In the genomic region with DNA sequence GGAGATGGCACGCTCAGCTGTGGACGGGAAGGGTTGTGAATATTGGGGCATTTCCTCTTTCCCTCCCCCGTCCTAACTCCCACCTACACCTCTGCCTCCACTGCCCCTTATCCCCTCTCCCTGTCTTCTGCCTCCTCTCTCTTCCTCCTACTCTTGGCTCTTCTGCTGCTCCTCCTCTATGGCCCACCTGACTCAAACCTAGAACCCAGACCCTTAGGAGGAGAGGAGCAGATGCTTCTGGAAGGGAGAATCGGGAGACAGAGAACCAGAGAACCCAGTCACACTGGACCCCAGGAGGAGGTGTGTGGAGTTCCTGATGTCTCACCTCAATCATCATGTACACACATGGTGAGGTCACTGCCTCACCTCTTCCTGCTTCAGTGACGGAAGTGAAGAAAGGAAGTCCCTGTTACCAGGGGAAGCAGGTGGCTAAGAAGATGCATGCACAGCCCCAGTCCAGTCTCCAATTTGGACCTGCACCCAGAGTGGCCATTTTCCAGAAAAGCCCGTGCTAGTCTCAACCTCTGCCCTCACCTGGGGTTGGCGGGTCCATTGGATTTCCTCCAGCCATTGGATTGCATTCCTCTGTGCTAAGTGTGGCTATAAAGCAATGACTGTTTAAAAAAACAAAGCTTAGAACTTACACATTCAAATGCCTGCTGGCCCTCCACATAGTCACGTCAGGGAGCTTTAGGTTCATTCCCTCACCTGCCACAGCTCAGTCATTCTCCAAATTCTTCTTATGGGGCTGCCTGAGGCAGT, we compare ENCODE assay signal across 9 cellular contexts. TPM values are rescaled to one million over a fixed set of nuclear protein-coding genes. Genes with fewer than 3 reads are reported as not detected.
DNase-seq lines count a peak whose midpoint lies in the region; ATAC-seq, FAIRE-seq and TF ChIP-seq lines count a peak whose summit lies in the region.
"Had no signal": no experiment of that assay in that cellular context is flagged by ENCODE, and none has a peak within 500 bp of the region (broad histone marks: within the 10 kb centered on the region; RNA-seq: fewer than 3 reads in every experiment).

No MANE protein-coding gene starts in this region.

- no peak overlapping the region for H3K4ac ChIP-seq in H1 (replicated peaks; ENCODE audit: insufficient read length, low read depth, low read length)

- no peak overlapping the region for H4K91ac ChIP-seq in H1 (replicated peaks; ENCODE audit: insufficient read length, low read length)

- no peak overlapping the region for H3K4me3 Mint-ChIP-seq in activated CD4-positive, alpha-beta T cell treated with anti-CD3 and anti-CD28 coated beads for 36 hours

- H3K18ac ChIP-seq in H1 (ENCODE audit: extremely low read depth, low read length), result no peak overlapping the region

- peak; percentile 49 for DNase-seq in activated CD4-positive, alpha-beta T cell treated with anti-CD3 and anti-CD28 coated beads for 36 hours
- DNase-seq in activated CD4-positive, alpha-beta T cell treated with anti-CD3 and anti-CD28 coated beads for 1 hour, result no peak
- peak; percentile 26 to 28 for DNase-seq in activated CD4-positive, alpha-beta T cell treated with anti-CD3 and anti-CD28 coated beads for 4 hours
- no peak for DNase-seq in H1 (ENCODE audit: low read depth in 1 of 2, low spot score in 2 of 2)
- DNase-seq in spleen, result no peak
- no peak for DNase-seq in cortex of kidney (lab: John Stamatoyannopoulos, UW)
- no peak for DNase-seq in testis
- no peak for DNase-seq in ACHN
- DNase-seq: amniotic stem cell had no signal

- H3K4me2 ChIP-seq in H1 (ENCODE audit: insufficient read depth in 1 of 2, low read depth in 2 of 2, low read length in 2 of 2), result no peak overlapping the region

- in situ Hi-C loops in ACHN (cut with HindIII; ENCODE audit: low pct_ligation_motif_present, low pct_unique_long_range_greater_than_20kb, low sequenced_read_pairs), result no loop called here

- H3K23me2 ChIP-seq in H1 (ENCODE audit: low read depth, low read length), result no peaks in the 10 kb centered on the region

- no peak overlapping the region for H2BK20ac ChIP-seq in H1 (ENCODE audit: low read length)

- H3K9ac ChIP-seq in H1 (replicated peaks in 1 of 4; ENCODE audit: extremely low read depth in 1 of 4, low read depth in 3 of 4, low read length in 3 of 4), result no peak overlapping the region

- H2BK15ac ChIP-seq in H1 (ENCODE audit: low read length), result no peak overlapping the region

- peaks cover 4 to 12% (median 4%) of the 10 kb centered on the region in 4 experiments; a peak in 6 of 7 replicates for H3K4me1 ChIP-seq in H1 (replicated peaks in 1 of 4; ENCODE audit: control insufficient read depth in 3 of 4, insufficient read depth in 4 of 4, low read length in 3 of 4)
- H3K4me1 ChIP-seq in spleen, result peaks cover 0 to 17% (median 8%) of the 10 kb centered on the region in 6 donors
- H3K4me1 ChIP-seq in testis, result no peaks in the 10 kb centered on the region

- 89% methylated on average over 8 of the region's 8 CpGs; no CpG with 5 or more reads in 1 of the 2 experiments for WGBS in H1 (ENCODE audit: extremely low coverage in 1 of 2, insufficient coverage in 1 of 2, insufficient read length in 1 of 2, insufficient replicate concordance in 2 of 2, low coverage in 1 of 2, low lambda C conversion rate in 2 of 2, missing lambda C conversion rate in 1 of 2), 2 experiments
- 54 to 59% (median 57%) methylated on average over 8 of the region's 8 CpGs for WGBS in spleen, 5 donors
- WGBS in testis, 2 donors, result 68 to 74% methylated on average over 8 of the region's 8 CpGs

- TF ChIP-seq POLR2A in H1 (IDR thresholded peaks at IDR 0.05; ENCODE audit: control extremely low read depth in 1 of 2, low read depth in 2 of 2, low read length in 2 of 2) (no peak), spleen (IDR thresholded peaks at IDR 0.05) (no peak), testis (IDR thresholded peaks at IDR 0.05) (no peak)

- H3K36me3 ChIP-seq in H1 (ENCODE audit: control insufficient read depth in 2 of 4, insufficient read depth in 4 of 4, low read length in 3 of 4) (no peaks in the 10 kb centered on the region), spleen (no peaks in the 10 kb centered on the region), testis (ENCODE audit: low read depth, missing control alignments) (no peaks in the 10 kb centered on the region)

- H3K56ac ChIP-seq in H1 (replicated peaks; ENCODE audit: insufficient read length, low read depth, low read length), result no peak overlapping the region

- H4K5ac ChIP-seq in H1 (ENCODE audit: insufficient read length, low read depth, low read length), result no peak overlapping the region

- H3K4me1 Mint-ChIP-seq in activated CD4-positive, alpha-beta T cell treated with anti-CD3 and anti-CD28 coated beads for 36 hours, result peaks cover 9% of the 10 kb centered on the region

- CTCF ChIA-PET in activated CD4-positive, alpha-beta T cell treated with anti-CD3 and anti-CD28 coated beads for 36 hours (lab: Charles Lee), result interaction anchor here (0.6 to 3.0 kb wide), 4 partner anchors 10 to 16 kb away, joined by 3 to 11 read pairs (median 6); no protein-coding TSS in a partner anchor
- CTCF ChIA-PET in H1 (lab: Charles Lee; ENCODE audit: partially characterized antibody), result interaction anchor here (0.6 to 2.5 kb wide), 4 partner anchors 10 to 102 kb away, joined by 3 to 16 read pairs (median 6); no protein-coding TSS in a partner anchor

- ATAC-seq in activated CD4-positive, alpha-beta T cell treated with anti-CD3 and anti-CD28 coated beads for 36 hours, result peak; percentile 94

- TF ChIP-seq CTCF in H1 (IDR thresholded peaks at IDR 0.05; ENCODE audit: control extremely low read depth in 1 of 3, insufficient read depth in 1 of 3, low read depth in 1 of 3, low read length in 3 of 3) (no peak), spleen (IDR thresholded peaks at IDR 0.05 in 8 of 11, conservative IDR thresholded peaks at IDR 0.05 in 3 of 11) (no peak), testis (IDR thresholded peaks at IDR 0.05) (no peak)

- intact Hi-C loops in activated CD4-positive, alpha-beta T cell treated with anti-CD3 and anti-CD28 coated beads for 36 hours (cut with DNase I, micrococcal nuclease), result no loop called here
- intact Hi-C loops in spleen (cut with DNase I; ENCODE audit: low total_unique reads), result no loop called here
- intact Hi-C loops in testis (cut with DNase I; ENCODE audit: low total_unique reads), result no loop called here

- H3K27ac ChIP-seq in H1 (ENCODE audit: low read depth, low read length) (no peak overlapping the region), spleen (peak overlapping the region in 7 of 8 donors; percentile 12 to 80 (median 47)), testis (no peak overlapping the region)

- H3K23ac ChIP-seq in H1 (ENCODE audit: insufficient read length), result no peak overlapping the region

- H3K9me3 ChIP-seq in H1 (ENCODE audit: insufficient read depth in 2 of 2, low read depth in 1 of 2, low read length in 1 of 2), result no peaks in the 10 kb centered on the region
- H3K9me3 ChIP-seq in spleen, result no peaks in the 10 kb centered on the region
- no peaks in the 10 kb centered on the region for H3K9me3 ChIP-seq in testis

- H3K4me3 ChIP-seq in H1 (ENCODE audit: extremely low read depth in 1 of 4, insufficient read depth in 2 of 4, low read depth in 3 of 4, low read length in 4 of 4), result no peak overlapping the region
- peak overlapping the region in 1 of 8 donors; percentile 17 for H3K4me3 ChIP-seq in spleen
- H3K4me3 ChIP-seq in testis, result no peak overlapping the region

- no peaks in the 10 kb centered on the region for H3K79me2 ChIP-seq in H1 (ENCODE audit: control insufficient read depth in 1 of 2, insufficient read depth in 2 of 2, low read length in 2 of 2)

- no peak overlapping the region for H2AK5ac ChIP-seq in H1 (ENCODE audit: low read depth, low read length)

- H3K36me3 Mint-ChIP-seq in activated CD4-positive, alpha-beta T cell treated with anti-CD3 and anti-CD28 coated beads for 36 hours (ENCODE audit: low read depth), result no peaks in the 10 kb centered on the region

- peaks cover 9% of the 10 kb centered on the region for H3K27me3 Mint-ChIP-seq in activated CD4-positive, alpha-beta T cell treated with anti-CD3 and anti-CD28 coated beads for 36 hours

- POLR2A ChIA-PET in activated CD4-positive, alpha-beta T cell treated with anti-CD3 and anti-CD28 coated beads for 36 hours (lab: Charles Lee), result no interaction called here
- POLR2A ChIA-PET in H1 (lab: Charles Lee; ENCODE audit: partially characterized antibody), result interaction anchor here (1.0 to 4.7 kb wide), 8 partner anchors 9 to 406 kb away, joined by 3 to 51 read pairs (median 4); partner anchors contain the start of genes AURKB, CTC1, MFSD6L and NDEL1

- H2BK5ac ChIP-seq in H1 (ENCODE audit: low read depth, low read length), result peak overlapping the region; percentile 6; the same call in 1 of the 2 replicates

- TF ChIP-seq EP300 in H1 (IDR thresholded peaks at IDR 0.05; ENCODE audit: borderline replicate concordance in 1 of 2, low read depth in 2 of 2, low read length in 2 of 2), result no peak

- H3K14ac ChIP-seq in H1 (ENCODE audit: insufficient read length), result no peak overlapping the region

- no peak for TF ChIP-seq RAD21 in H1 (IDR thresholded peaks at IDR 0.05 in 1 of 2, conservative IDR thresholded peaks at IDR 0.05 in 1 of 2; ENCODE audit: low read depth in 2 of 2, low read length in 2 of 2)

- FAIRE-seq in H1 (lab: Jason Lieb, UNC), result no peak

- H2BK120ac ChIP-seq in H1 (replicated peaks; ENCODE audit: low read depth, low read length), result no peak overlapping the region

- no peaks in the 10 kb centered on the region for H3K9me3 Mint-ChIP-seq in activated CD4-positive, alpha-beta T cell treated with anti-CD3 and anti-CD28 coated beads for 36 hours (ENCODE audit: low read depth)

- H3K27me3 ChIP-seq in H1 (replicated peaks in 1 of 4; ENCODE audit: control insufficient read depth in 3 of 4, extremely low read depth in 1 of 4, insufficient read depth in 3 of 4, low read length in 3 of 4) (no peaks in the 10 kb centered on the region), spleen (replicated peaks in 1 of 7) (peaks cover 0 to 53% (median 0%) of the 10 kb centered on the region in 7 donors), testis (no peaks in the 10 kb centered on the region)

- H4K20me1 ChIP-seq in H1 (replicated peaks in 1 of 2; ENCODE audit: control insufficient read depth in 1 of 2, insufficient read depth in 2 of 2, low read length in 2 of 2), result no peaks in the 10 kb centered on the region

- H3K27ac Mint-ChIP-seq in activated CD4-positive, alpha-beta T cell treated with anti-CD3 and anti-CD28 coated beads for 36 hours, result peak overlapping the region; percentile 71

- no peak overlapping the region; the same call in 1 of the 2 replicates for H4K8ac ChIP-seq in H1 (ENCODE audit: extremely low read depth, insufficient read depth, low read length)

- no peaks in the 10 kb centered on the region; the same call in 1 of the 2 replicates for H3K79me1 ChIP-seq in H1 (ENCODE audit: low read depth, low read length)

- no peak overlapping the region for H2AFZ ChIP-seq in H1 (ENCODE audit: low read length)

- H2BK12ac ChIP-seq in H1 (ENCODE audit: low read depth, low read length), result no peak overlapping the region

RNA-seq across cellular contexts. Expression of gene RNF222, which starts 4.0 kb away (rescaled TPM):
- not detected for total RNA-seq in activated CD4-positive, alpha-beta T cell treated with anti-CD3 and anti-CD28 coated beads for 36 hours
- total RNA-seq in H1 (2021; fragmentation: NEBNext Ultra II Directional; extraction: Animal tissue kit (Norgen Biotek cat#: 25700)), result not detected in 2 replicates
- polyA plus RNA-seq in H1 (2011; rRNA removed), result not detected in 2 replicates
- not detected for polyA plus RNA-seq in H1 (2011; cell fraction: cytosol; rRNA removed)
- polyA plus RNA-seq in H1 (2011; cell fraction: nucleus; rRNA removed), result not detected
- polyA plus RNA-seq in H1 (2012, experiment 1 of 2), result 0.05 to 0.08 TPM in 2 of 4 replicates, not detected in the others
- polyA plus RNA-seq in H1 (2012, experiment 2 of 2), result not detected
- 0.04 TPM for polyA plus RNA-seq in H1 (2013, experiment 1 of 2)
- polyA plus RNA-seq in H1 (2013, experiment 2 of 2), result 0.06 TPM
- not detected in 2 replicates for polyA minus RNA-seq in H1 (2011; rRNA and poly(A)+ RNA removed)
- polyA minus RNA-seq in H1 (2011; cell fraction: cytosol; rRNA and poly(A)+ RNA removed), result not detected
- not detected for polyA minus RNA-seq in H1 (2011; cell fraction: nucleus; rRNA and poly(A)+ RNA removed)
- total RNA-seq in spleen, result not detected
- polyA plus RNA-seq in spleen, result under 1 TPM in 2 of 3 donors, not detected in 1; 0.03 to 0.05 TPM
- under 1 TPM in 1 of 2 donors, not detected in 1; 0.06 TPM for total RNA-seq in testis
- not detected for polyA plus RNA-seq in testis (ENCODE audit: insufficient read depth, low read depth, low replicate concordance)

RNA-seq across cellular contexts. Expression of gene RPL26, which starts 10.7 kb away (rescaled TPM):
- total RNA-seq in activated CD4-positive, alpha-beta T cell treated with anti-CD3 and anti-CD28 coated beads for 36 hours, result 1,000 to 10,000 TPM; 3,064 to 3,721 TPM
- total RNA-seq in H1 (2021; fragmentation: NEBNext Ultra II Directional; extraction: Animal tissue kit (Norgen Biotek cat#: 25700)), result 1,963 and 1,980 TPM in 2 replicates
- polyA plus RNA-seq in H1 (2011; rRNA removed) (1,277 and 2,554 TPM in 2 replicates), spleen (1,000 to 10,000 TPM; 5,013 to 7,063 (median 6,510) TPM), testis (ENCODE audit: insufficient read depth, low read depth, low replicate concordance) (1,360 TPM)
- 4,614 TPM for polyA plus RNA-seq in H1 (2011; cell fraction: cytosol; rRNA removed)
- polyA plus RNA-seq in H1 (2011; cell fraction: nucleus; rRNA removed), result 1,124 TPM
- polyA plus RNA-seq in H1 (2012, experiment 1 of 2), result 3,459 to 5,414 TPM (median 3,765 TPM) in 4 replicates
- 5,853 TPM for polyA plus RNA-seq in H1 (2012, experiment 2 of 2)
- 6,093 TPM for polyA plus RNA-seq in H1 (2013, experiment 1 of 2)
- polyA plus RNA-seq in H1 (2013, experiment 2 of 2), result 5,996 TPM
- polyA minus RNA-seq in H1 (2011; rRNA and poly(A)+ RNA removed), result 979 and 1,967 TPM in 2 replicates
- polyA minus RNA-seq in H1 (2011; cell fraction: cytosol; rRNA and poly(A)+ RNA removed), result 386 TPM
- 791 TPM for polyA minus RNA-seq in H1 (2011; cell fraction: nucleus; rRNA and poly(A)+ RNA removed)
- total RNA-seq in spleen (1,000 to 10,000 TPM; 1,067 to 3,608 (median 1,651) TPM), testis (1,000 to 10,000 TPM in 1 of 2 donors, 100 to 1,000 TPM in 1; 769 to 1,617 TPM)

RNA-seq across cellular contexts. Expression of gene NDEL1, which starts 42.0 kb away (rescaled TPM):
- total RNA-seq in activated CD4-positive, alpha-beta T cell treated with anti-CD3 and anti-CD28 coated beads for 36 hours, result 10 to 100 TPM; 51.9 to 58.6 TPM
- 31.3 and 32.9 TPM in 2 replicates for total RNA-seq in H1 (2021; fragmentation: NEBNext Ultra II Directional; extraction: Animal tissue kit (Norgen Biotek cat#: 25700))
- polyA plus RNA-seq in H1 (2011; rRNA removed) (31.1 and 31.2 TPM in 2 replicates), spleen (10 to 100 TPM; 11.6 to 26.0 (median 13.6) TPM), testis (ENCODE audit: insufficient read depth, low read depth, low replicate concordance) (51.2 TPM)
- 24.0 TPM for polyA plus RNA-seq in H1 (2011; cell fraction: cytosol; rRNA removed)
- 25.5 TPM for polyA plus RNA-seq in H1 (2011; cell fraction: nucleus; rRNA removed)
- 16.9 to 24.7 TPM (median 18.6 TPM) in 4 replicates for polyA plus RNA-seq in H1 (2012, experiment 1 of 2)
- polyA plus RNA-seq in H1 (2012, experiment 2 of 2), result 8.4 TPM
- 21.6 TPM for polyA plus RNA-seq in H1 (2013, experiment 1 of 2)
- 22.6 TPM for polyA plus RNA-seq in H1 (2013, experiment 2 of 2)
- polyA minus RNA-seq in H1 (2011; rRNA and poly(A)+ RNA removed), result 20.7 and 24.7 TPM in 2 replicates
- 19.1 TPM for polyA minus RNA-seq in H1 (2011; cell fraction: cytosol; rRNA and poly(A)+ RNA removed)
- polyA minus RNA-seq in H1 (2011; cell fraction: nucleus; rRNA and poly(A)+ RNA removed), result 39.1 TPM
- total RNA-seq in spleen (100 to 1,000 TPM in 3 of 7 donors, 10 to 100 TPM in 4; 67.7 to 141 (median 90.5) TPM), testis (10 to 100 TPM; 73.1 to 85.4 TPM)

RNA-seq across cellular contexts. Expression of gene ODF4, which starts 54.0 kb away (rescaled TPM):
- not detected for total RNA-seq in activated CD4-positive, alpha-beta T cell treated with anti-CD3 and anti-CD28 coated beads for 36 hours
- total RNA-seq in H1 (2021; fragmentation: NEBNext Ultra II Directional; extraction: Animal tissue kit (Norgen Biotek cat#: 25700)), result not detected in 2 replicates
- polyA plus RNA-seq in H1 (2011; rRNA removed) (not detected in 2 replicates), spleen (not detected), testis (ENCODE audit: insufficient read depth, low read depth, low replicate concordance) (34.0 TPM)
- polyA plus RNA-seq in H1 (2011; cell fraction: cytosol; rRNA removed), result not detected
- polyA plus RNA-seq in H1 (2011; cell fraction: nucleus; rRNA removed), result not detected
- polyA plus RNA-seq in H1 (2012, experiment 1 of 2), result not detected in 4 replicates
- not detected for polyA plus RNA-seq in H1 (2012, experiment 2 of 2)
- polyA plus RNA-seq in H1 (2013, experiment 1 of 2), result not detected
- polyA plus RNA-seq in H1 (2013, experiment 2 of 2), result not detected
- polyA minus RNA-seq in H1 (2011; rRNA and poly(A)+ RNA removed), result not detected in 2 replicates
- not detected for polyA minus RNA-seq in H1 (2011; cell fraction: cytosol; rRNA and poly(A)+ RNA removed)
- polyA minus RNA-seq in H1 (2011; cell fraction: nucleus; rRNA and poly(A)+ RNA removed), result not detected
- total RNA-seq in spleen (not detected), testis (1 to 10 TPM; 5.3 to 7.7 TPM)

Comparison
In these comparisons a context has a peak if more than half of its experiments do, and no peak if none do; other contexts are left out.
1. DNase-seq: peak in activated CD4-positive, alpha-beta T cell treated with anti-CD3 and anti-CD28 coated beads for 36 hours (single experiment) and activated CD4-positive, alpha-beta T cell treated with anti-CD3 and anti-CD28 coated beads for 4 hours (2 of 2); none in activated CD4-positive, alpha-beta T cell treated with anti-CD3 and anti-CD28 coated beads for 1 hour (single experiment), H1 (0 of 2), spleen (single experiment), cortex of kidney (single experiment), testis (single experiment) and ACHN (single experiment).
2. H3K27ac ChIP-seq: peak in spleen (7 of 8); none in H1 (single experiment) and testis (0 of 2).